ENCODE assay signal across 9 cellular contexts in the genomic region with DNA sequence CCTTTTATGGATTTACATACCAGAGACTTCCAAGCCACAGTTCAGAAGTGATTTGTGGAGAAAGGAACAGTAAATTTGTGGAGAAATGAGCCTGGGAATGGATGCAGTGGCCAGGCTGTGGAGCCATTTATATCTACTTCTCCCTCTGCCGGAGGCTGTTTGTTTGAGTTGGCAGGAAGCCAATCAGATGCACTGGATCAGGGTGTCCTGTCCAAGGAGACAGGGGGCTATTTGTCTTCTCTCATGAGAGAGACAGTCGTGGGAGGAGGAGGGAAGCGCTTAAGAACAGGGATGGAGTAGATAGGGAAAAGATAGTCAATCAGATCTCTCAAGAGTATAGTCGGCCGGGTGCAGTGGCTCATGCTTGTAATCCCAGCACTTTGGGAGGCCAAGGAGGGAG. TPM values are rescaled to one million over a fixed set of nuclear protein-coding genes. Genes with fewer than 3 reads are reported as not detected.
DNase-seq lines count a peak whose midpoint lies in the region; ATAC-seq and TF ChIP-seq lines count a peak whose summit lies in the region.
"Had no signal": no experiment of that assay in that cellular context is flagged by ENCODE, and none has a peak within 500 bp of the region (broad histone marks: within the 10 kb centered on the region; RNA-seq: fewer than 3 reads in every experiment).

No MANE protein-coding gene starts in this region.

- H3K27me3 Mint-ChIP-seq in activated T-cell treated with anti-CD3 and anti-CD28 coated beads, Interleukin-2, amount 50 U/mL, for 72 hours (ENCODE audit: low read depth), result peaks cover 59% of the 10 kb centered on the region
- H3K27me3 Mint-ChIP-seq in naive thymus-derived CD4-positive, alpha-beta T cell, result peaks cover 38 to 73% (median 48%) of the 10 kb centered on the region in 5 donors

- no peaks in the 10 kb centered on the region for H3K4me1 Mint-ChIP-seq in activated T-cell treated with anti-CD3 and anti-CD28 coated beads, Interleukin-2, amount 50 U/mL, for 72 hours (ENCODE audit: low read depth)
- peaks cover 0 to 5% (median 0%) of the 10 kb centered on the region in 7 donors for H3K4me1 Mint-ChIP-seq in naive thymus-derived CD4-positive, alpha-beta T cell

- ATAC-seq in activated T-cell treated with anti-CD3 and anti-CD28 coated beads, Interleukin-2, amount 50 U/mL, for 72 hours (replicated peaks in 1 of 2), result no peak
- no peak for ATAC-seq in naive thymus-derived CD4-positive, alpha-beta T cell

- no peak overlapping the region for H3K4me3 Mint-ChIP-seq in activated T-cell treated with anti-CD3 and anti-CD28 coated beads, Interleukin-2, amount 50 U/mL, for 72 hours
- H3K4me3 Mint-ChIP-seq in naive thymus-derived CD4-positive, alpha-beta T cell, result no peak overlapping the region

- intact Hi-C loops in tibial artery (cut with DNase I; ENCODE audit: low total_unique reads), result no loop called here
- intact Hi-C loops in naive thymus-derived CD4-positive, alpha-beta T cell (cut with micrococcal nuclease), result no loop called here

- TF ChIP-seq CTCF in tibial artery (IDR thresholded peaks at IDR 0.05), result no peak

- peak overlapping the region; percentile 4 to 32 for H3K4me3 ChIP-seq in tibial artery
- H3K4me3 ChIP-seq in naive thymus-derived CD4-positive, alpha-beta T cell (ENCODE audit: low read length), result no peak overlapping the region
- H3K4me3 ChIP-seq: colonic mucosa had no signal

- no peaks in the 10 kb centered on the region for H3K9me3 Mint-ChIP-seq in activated T-cell treated with anti-CD3 and anti-CD28 coated beads, Interleukin-2, amount 50 U/mL, for 72 hours
- H3K9me3 Mint-ChIP-seq in naive thymus-derived CD4-positive, alpha-beta T cell, result no peaks in the 10 kb centered on the region

- DNase-seq in NCI-H1105 (lab: John Stamatoyannopoulos, UW) (peak; percentile 63), UCSD-AML1 (lab: John Stamatoyannopoulos, UW; ENCODE audit: unreplicated experiment) (peak; percentile 41), hippocampal formation (lab: John Stamatoyannopoulos, UW) (peak; percentile 73 to 84), tibial artery (peak in 1 of 2 donors; percentile 76), SW 1271 (lab: John Stamatoyannopoulos, UW) (no peak)
- DNase-seq in activated T-cell treated with anti-CD3 and anti-CD28 coated beads, Interleukin-2, amount 50 U/mL, for 72 hours, result no peak
- no peak for DNase-seq in naive thymus-derived CD4-positive, alpha-beta T cell
- DNase-seq: colonic mucosa; stimulated activated CD4-positive, alpha-beta T cell treated with anti-CD3 and anti-CD28 coated beads, Interleukin-1b, Interleukin-23, amount 100 ng/mL, for 48 hours had no signal

- no peaks in the 10 kb centered on the region for H3K36me3 ChIP-seq in tibial artery
- H3K36me3 ChIP-seq in naive thymus-derived CD4-positive, alpha-beta T cell (ENCODE audit: control insufficient read depth in 2 of 3, insufficient read depth in 3 of 3, low read length in 3 of 3), result no peaks in the 10 kb centered on the region
- H3K36me3 ChIP-seq: colonic mucosa had no signal

- POLR2A ChIA-PET in naive thymus-derived CD4-positive, alpha-beta T cell (lab: Charles Lee), result no interaction called here

- peaks cover 0 to 31% (median 20%) of the 10 kb centered on the region in 4 donors for H3K4me1 ChIP-seq in tibial artery
- H3K4me1 ChIP-seq in naive thymus-derived CD4-positive, alpha-beta T cell (ENCODE audit: control insufficient read depth in 2 of 2, insufficient read depth in 2 of 2, low read length in 2 of 2), result no peaks in the 10 kb centered on the region
- H3K4me1 ChIP-seq: colonic mucosa had no signal

- H3K9me3 ChIP-seq in tibial artery, result no peaks in the 10 kb centered on the region
- no peaks in the 10 kb centered on the region for H3K9me3 ChIP-seq in naive thymus-derived CD4-positive, alpha-beta T cell (ENCODE audit: control insufficient read depth in 2 of 3, low read length in 3 of 3)
- H3K9me3 ChIP-seq: colonic mucosa had no signal

- H3K27ac ChIP-seq in tibial artery, result peak overlapping the region; percentile 74 to 79
- H3K27ac ChIP-seq in naive thymus-derived CD4-positive, alpha-beta T cell (ENCODE audit: low read depth, low read length), result no peak overlapping the region
- H3K27ac ChIP-seq: colonic mucosa had no signal

- H3K27me3 ChIP-seq in tibial artery, result no peaks in the 10 kb centered on the region
- peaks cover 0 to 5% of the 10 kb centered on the region in 2 donors for H3K27me3 ChIP-seq in naive thymus-derived CD4-positive, alpha-beta T cell (ENCODE audit: control insufficient read depth in 2 of 2, insufficient read depth in 2 of 2, low read length in 2 of 2)

- H3K36me3 Mint-ChIP-seq in activated T-cell treated with anti-CD3 and anti-CD28 coated beads, Interleukin-2, amount 50 U/mL, for 72 hours (ENCODE audit: insufficient read depth in 2 of 2), result no peaks in the 10 kb centered on the region
- no peaks in the 10 kb centered on the region for H3K36me3 Mint-ChIP-seq in naive thymus-derived CD4-positive, alpha-beta T cell

- CTCF ChIA-PET in naive thymus-derived CD4-positive, alpha-beta T cell (lab: Charles Lee), result interaction anchor here (1.0 to 1.1 kb wide), 2 partner anchors 8 to 230 kb away, joined by 3 read pairs; no protein-coding TSS in a partner anchor

- no peak overlapping the region for H3K27ac Mint-ChIP-seq in activated T-cell treated with anti-CD3 and anti-CD28 coated beads, Interleukin-2, amount 50 U/mL, for 72 hours
- H3K27ac Mint-ChIP-seq in naive thymus-derived CD4-positive, alpha-beta T cell, result peak overlapping the region in 1 of 9 donors; percentile 6

RNA-seq across cellular contexts. Expression of a gene that starts 2.8 kb away (rescaled TPM):
- under 1 TPM; 0.22 to 1.00 TPM for total RNA-seq in activated T-cell treated with anti-CD3 and anti-CD28 coated beads, Interleukin-2, amount 50 U/mL, for 72 hours
- total RNA-seq in naive thymus-derived CD4-positive, alpha-beta T cell, result not detected
- not detected for polyA plus RNA-seq in naive thymus-derived CD4-positive, alpha-beta T cell

RNA-seq across cellular contexts. Expression of a gene that starts 15.2 kb away (rescaled TPM):
- total RNA-seq in activated T-cell treated with anti-CD3 and anti-CD28 coated beads, Interleukin-2, amount 50 U/mL, for 72 hours, result 10 to 100 TPM; 25.6 to 31.6 TPM
- 10 to 100 TPM; 33.3 to 49.6 (median 39.1) TPM for total RNA-seq in naive thymus-derived CD4-positive, alpha-beta T cell
- polyA plus RNA-seq in naive thymus-derived CD4-positive, alpha-beta T cell, result 10 to 100 TPM; 46.5 to 59.1 TPM

RNA-seq across cellular contexts. Expression of a gene that starts 24.9 kb away (rescaled TPM):
- 10 to 100 TPM; 48.3 to 57.3 TPM for total RNA-seq in activated T-cell treated with anti-CD3 and anti-CD28 coated beads, Interleukin-2, amount 50 U/mL, for 72 hours
- total RNA-seq in naive thymus-derived CD4-positive, alpha-beta T cell, result 10 to 100 TPM; 25.6 to 58.8 (median 40.7) TPM
- polyA plus RNA-seq in naive thymus-derived CD4-positive, alpha-beta T cell, result 100 to 1,000 TPM in 1 of 2 donors, 10 to 100 TPM in 1; 98.0 to 113 TPM

RNA-seq across cellular contexts. Expression of a gene that starts 25.5 kb away (rescaled TPM):
- total RNA-seq in activated T-cell treated with anti-CD3 and anti-CD28 coated beads, Interleukin-2, amount 50 U/mL, for 72 hours, result under 1 TPM in 1 of 2 donors, not detected in 1; 0.10 TPM
- total RNA-seq in naive thymus-derived CD4-positive, alpha-beta T cell, result not detected
- polyA plus RNA-seq in naive thymus-derived CD4-positive, alpha-beta T cell, result not detected

RNA-seq across cellular contexts. Expression of a gene that starts 36.9 kb away (rescaled TPM):
- total RNA-seq in activated T-cell treated with anti-CD3 and anti-CD28 coated beads, Interleukin-2, amount 50 U/mL, for 72 hours, result 10 to 100 TPM; 14.7 to 17.4 TPM
- total RNA-seq in naive thymus-derived CD4-positive, alpha-beta T cell, result 10 to 100 TPM in 1 of 5 experiments, 1 to 10 TPM in 4; 2.8 to 10.2 (median 7.4) TPM
- polyA plus RNA-seq in naive thymus-derived CD4-positive, alpha-beta T cell, result 1 to 10 TPM in 1 of 2 donors, under 1 TPM in 1; 0.97 to 1.5 TPM
- total RNA-seq: colonic mucosa had no signal

Comparison
In these comparisons a context has a peak if more than half of its experiments do, and no peak if none do; other contexts are left out.
1. DNase-seq: peak in NCI-H1105 (single experiment), UCSD-AML1 (single experiment) and hippocampal formation (2 of 2); none in activated T-cell treated with anti-CD3 and anti-CD28 coated beads, Interleukin-2, amount 50 U/mL, for 72 hours (0 of 2), SW 1271 (0 of 2) and naive thymus-derived CD4-positive, alpha-beta T cell (0 of 9).